Comparison of ENCODE assay signal across 12 cellular contexts in genomic region chr10:132551808-132552130, GRCh38. TPM values are rescaled to one million over a fixed set of nuclear protein-coding genes. Genes with fewer than 3 reads are reported as not detected.
DNase-seq lines count a peak whose midpoint lies in the region; ATAC-seq and TF ChIP-seq lines count a peak whose summit lies in the region.
"Had no signal": no experiment of that assay in that cellular context is flagged by ENCODE, and none has a peak within 500 bp of the region (broad histone marks: within the 10 kb centered on the region; RNA-seq: fewer than 3 reads in every experiment).

No MANE protein-coding gene starts in this region.

- no peak overlapping the region for H2AFZ ChIP-seq in Loucy (ENCODE audit: low read length)

- H3F3A ChIP-seq in Loucy (ENCODE audit: low read depth): peaks cover 12% of the 10 kb centered on the region

- no peaks in the 10 kb centered on the region for H3K9me3 Mint-ChIP-seq in memory B cell
- H3K9me3 Mint-ChIP-seq: WTC11 had no signal

- peak overlapping the region; percentile 69 for H3K4me3 ChIP-seq in Loucy (ENCODE audit: low read length, poor library complexity, severe bottlenecking)
- H3K4me3 ChIP-seq: prostate gland, thoracic aorta had no signal

- H3K4me3 Mint-ChIP-seq in memory B cell: peak overlapping the region; percentile 80
- H3K4me3 Mint-ChIP-seq: WTC11 had no signal

- no peak for TF ChIP-seq CTCF in Loucy (conservative IDR thresholded peaks at IDR 0.05; ENCODE audit: low read length)

- H3K4me1 Mint-ChIP-seq in memory B cell: peaks cover 49% of the 10 kb centered on the region
- H3K4me1 Mint-ChIP-seq: WTC11 had no signal

- no peaks in the 10 kb centered on the region for H3K9me2 ChIP-seq in Loucy (replicated peaks; ENCODE audit: low read depth, low read length)

- DNase-seq in memory B cell (ENCODE audit: low spot score in 2 of 2) (no peak), HT-29 (ENCODE audit: low spot score) (no peak), left colon (no peak)
- DNase-seq in activated CD4-positive, CD25-positive, alpha-beta regulatory T cell (lab: John Stamatoyannopoulos, UW): no peak
- DNase-seq: hippocampal formation had no signal

- H3K4me1 ChIP-seq in Loucy (ENCODE audit: insufficient read depth, low read length, poor library complexity, severe bottlenecking): peaks cover 85% of the 10 kb centered on the region

- H3K27ac Mint-ChIP-seq in memory B cell: no peak overlapping the region
- H3K27ac Mint-ChIP-seq: WTC11 had no signal

- H3K4me2 ChIP-seq in Loucy (ENCODE audit: low read depth, low read length, poor library complexity, severe bottlenecking): peak overlapping the region; percentile 81

- no peaks in the 10 kb centered on the region; the same call in 1 of the 2 replicates for H3K36me3 ChIP-seq in Loucy (ENCODE audit: insufficient read depth, low read length)
- H3K36me3 ChIP-seq: prostate gland, thoracic aorta had no signal

- peaks cover 91% of the 10 kb centered on the region for H3K79me2 ChIP-seq in Loucy (ENCODE audit: insufficient read depth, low read length)

- ATAC-seq in GM18505 (IDR thresholded peaks at IDR 0.05; ENCODE audit: unreplicated experiment) (peak; percentile 7), GM21529 (IDR thresholded peaks at IDR 0.05; ENCODE audit: unreplicated experiment) (peak; percentile 10), memory B cell (ENCODE audit: low read depth) (no peak), GM18861 (IDR thresholded peaks at IDR 0.05; ENCODE audit: unreplicated experiment) (no peak), left colon (no peak)
- ATAC-seq: WTC11 had no signal

- no peaks in the 10 kb centered on the region for H3K27me3 Mint-ChIP-seq in memory B cell

- no peak for TF ChIP-seq POLR2A in GM18505 (IDR thresholded peaks at IDR 0.05; ENCODE audit: borderline replicate concordance, extremely low read depth, insufficient read depth, insufficient read length)

- no peaks in the 10 kb centered on the region for H4K20me1 ChIP-seq in Loucy (ENCODE audit: insufficient read depth, low read length, poor library complexity, severe bottlenecking)

- intact Hi-C loops in left colon (cut with DNase I, micrococcal nuclease): no loop called here

- peak overlapping the region; percentile 91 for H3K9ac ChIP-seq in Loucy (ENCODE audit: low read depth, low read length, poor library complexity, severe bottlenecking)

- no peaks in the 10 kb centered on the region for H3K9me3 ChIP-seq in Loucy (ENCODE audit: insufficient read depth, low read depth, low read length)
- H3K9me3 ChIP-seq: prostate gland, thoracic aorta had no signal

- no peaks in the 10 kb centered on the region for H3K27me3 ChIP-seq in Loucy (ENCODE audit: insufficient read depth, low read length, poor library complexity, severe bottlenecking)

- H3K36me3 Mint-ChIP-seq in memory B cell: no peaks in the 10 kb centered on the region
- H3K36me3 Mint-ChIP-seq: WTC11 had no signal

RNA-seq across cellular contexts. Expression of gene INPP5A, which starts 14.2 kb away (rescaled TPM):
- total RNA-seq in HT-29 (2014; rRNA removed; shearing (Covaris generic)): 18.0 and 22.7 TPM in 2 replicates
- 10 to 100 TPM; 35.6 to 42.2 TPM for total RNA-seq in left colon

Comparison
In these comparisons a context has a peak if more than half of its experiments do, and no peak if none do; other contexts are left out.
1. ATAC-seq: peak in GM18505 (single experiment) and GM21529 (single experiment); none in memory B cell (single experiment), GM18861 (single experiment) and left colon (single experiment).